In the genomic region with DNA sequence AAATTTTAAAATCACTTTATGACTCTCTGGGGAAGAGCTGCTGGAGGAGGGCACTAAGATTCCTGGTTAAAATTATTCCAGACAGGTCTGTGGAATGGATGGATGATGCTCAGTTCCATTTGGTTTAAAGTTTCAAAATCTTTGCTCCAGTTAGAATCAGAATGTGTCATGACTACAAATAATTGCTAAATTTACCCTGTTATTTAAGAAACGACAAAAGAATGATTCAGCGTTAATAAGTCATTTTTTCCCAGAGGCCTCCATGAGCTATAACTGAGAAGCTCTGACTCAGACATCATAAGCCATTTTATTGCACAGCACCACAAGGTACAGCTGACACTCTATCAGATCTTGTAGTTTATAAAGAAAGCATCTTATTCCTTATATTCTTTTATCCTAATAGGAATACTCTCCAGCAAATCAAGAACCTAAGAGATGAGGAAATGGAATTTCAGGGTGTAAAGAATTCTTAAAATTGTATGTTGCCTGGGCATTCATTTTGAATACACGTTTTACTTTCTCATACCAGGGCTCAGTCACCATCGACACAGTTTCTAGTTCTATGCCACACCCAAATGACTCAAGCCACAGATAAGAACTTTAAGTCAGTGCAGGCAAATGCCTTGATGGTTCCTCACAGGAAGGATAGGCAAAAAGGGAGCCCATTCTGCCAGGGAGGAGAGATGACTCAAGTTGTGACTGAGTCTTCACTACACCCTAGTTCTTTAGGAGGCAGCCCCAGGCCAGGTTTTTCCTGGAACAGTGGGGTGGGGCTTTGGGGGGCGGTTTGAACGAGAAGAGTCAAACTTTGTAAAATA, we compare ENCODE assay signal across 10 cellular contexts.
DNase-seq lines count a peak whose midpoint lies in the region; ATAC-seq and TF ChIP-seq lines count a peak whose summit lies in the region.
"Had no signal": no experiment of that assay in that cellular context is flagged by ENCODE, and none has a peak within 500 bp of the region (broad histone marks: within the 10 kb centered on the region; RNA-seq: fewer than 3 reads in every experiment).

No MANE protein-coding gene starts in this region.

- no peak overlapping the region for H3K4ac ChIP-seq in neuronal stem cell (ENCODE audit: low read length)

- H3K9me3 ChIP-seq in PC-9 (ENCODE audit: insufficient read depth, low read depth), result peaks cover 25% of the 10 kb centered on the region
- no peaks in the 10 kb centered on the region for H3K9me3 ChIP-seq in neuronal stem cell (replicated peaks in 1 of 2; ENCODE audit: control insufficient read depth in 2 of 2, insufficient read depth in 1 of 2, low read depth in 1 of 2, low read length in 2 of 2)
- H3K9me3 ChIP-seq: pancreas had no signal

- H3K4me1 ChIP-seq in PC-9 (replicated peaks; ENCODE audit: insufficient read depth) (peaks cover 32% of the 10 kb centered on the region), neuronal stem cell (ENCODE audit: control insufficient read depth in 2 of 2, insufficient read depth in 1 of 2, low read depth in 1 of 2, low read length in 2 of 2) (no peaks in the 10 kb centered on the region)
- H3K4me1 ChIP-seq: pancreas had no signal

- no peak overlapping the region for H3K23ac ChIP-seq in neuronal stem cell (ENCODE audit: low read depth, low read length, poor library complexity)

- no peaks in the 10 kb centered on the region for H3K79me1 ChIP-seq in neuronal stem cell (ENCODE audit: low read depth, low read length)

- H3K4me3 ChIP-seq in PC-9, result peak overlapping the region; percentile 37; the same call in 1 of the 2 replicates
- no peak overlapping the region for H3K4me3 ChIP-seq in neuronal stem cell (ENCODE audit: low read length in 2 of 2)
- H3K4me3 ChIP-seq: pancreas had no signal

- H4K8ac ChIP-seq in neuronal stem cell (ENCODE audit: low read depth, low read length), result no peak overlapping the region

- H4K91ac ChIP-seq in neuronal stem cell (ENCODE audit: low read depth, low read length, poor library complexity), result no peak overlapping the region

- POLR2A ChIA-PET in PC-9 (lab: Charles Lee; ENCODE audit: unreplicated experiment), result interaction anchor here (0.6 to 0.7 kb wide), 4 partner anchors 228 to 1804 kb away, joined by 3 to 7 read pairs (median 4); no protein-coding TSS in a partner anchor

- H3K14ac ChIP-seq in neuronal stem cell (ENCODE audit: low read length), result no peak overlapping the region

- no peak for ATAC-seq in GM21619 (IDR thresholded peaks at IDR 0.05; ENCODE audit: unreplicated experiment)
- ATAC-seq in HG03135 (IDR thresholded peaks at IDR 0.05; ENCODE audit: unreplicated experiment), result no peak

- no peak overlapping the region for H2BK120ac ChIP-seq in neuronal stem cell (ENCODE audit: low read depth, low read length)

- H4K20me1 ChIP-seq in PC-9 (ENCODE audit: insufficient read depth), result no peaks in the 10 kb centered on the region

- H3K4me2 ChIP-seq in PC-9 (peak overlapping the region; percentile 68), neuronal stem cell (ENCODE audit: insufficient read depth, low read length, poor library complexity, severe bottlenecking) (no peak overlapping the region)

- H2BK15ac ChIP-seq in neuronal stem cell (ENCODE audit: low read length), result no peak overlapping the region

- H3K36me3 ChIP-seq in PC-9 (ENCODE audit: low read depth) (no peaks in the 10 kb centered on the region), neuronal stem cell (replicated peaks in 1 of 2; ENCODE audit: control insufficient read depth in 2 of 2, insufficient read depth in 2 of 2, low read length in 2 of 2) (no peaks in the 10 kb centered on the region)
- H3K36me3 ChIP-seq: pancreas had no signal

- in situ Hi-C loops in Caki2 (cut with HindIII; ENCODE audit: low pct_unique_long_range_greater_than_20kb, low sequenced_read_pairs), result no loop called here

- 0 out of 2 replicates have a peak, but pooled peaks cover 3% of the 10 kb centered on the region for H3K9me2 ChIP-seq in PC-9 (ENCODE audit: insufficient read depth)

- no peak for TF ChIP-seq POLR2A in erythroblast (IDR thresholded peaks at IDR 0.05; ENCODE audit: low read length)

- DNase-seq in Caki2 (ENCODE audit: low read depth), result peak; percentile 96
- peak; percentile 89 to 98 for DNase-seq in PC-9
- DNase-seq in erythroblast (lab: John Stamatoyannopoulos, UW), result peak; percentile 2 to 58
- no peak for DNase-seq in neuronal stem cell (ENCODE audit: low spot score)
- DNase-seq in NCI-H345 treated with DMSO at 0.1 percent for 48 hours (lab: John Stamatoyannopoulos, UW; ENCODE audit: unreplicated experiment), result no peak
- no peak for DNase-seq in stimulated activated naive CD4-positive, alpha-beta T cell treated with Interleukin-2 at 50 U/mL for 16 hours (lab: John Stamatoyannopoulos, UW)
- DNase-seq: DND-41, pancreas had no signal

- peak overlapping the region; percentile 10 for H2BK12ac ChIP-seq in neuronal stem cell (ENCODE audit: low read length)

- no peak for TF ChIP-seq CTCF in PC-9 (conservative IDR thresholded peaks at IDR 0.05)

- no peak overlapping the region for H2AK5ac ChIP-seq in neuronal stem cell (ENCODE audit: low read depth, low read length)

- H2AFZ ChIP-seq in PC-9, result peak overlapping the region; percentile 73
- no peak overlapping the region for H2AFZ ChIP-seq in neuronal stem cell (ENCODE audit: low read length)

- no CpG with 5 or more reads among the region's 6 CpGs for WGBS in neuronal stem cell (ENCODE audit: extremely low coverage in 2 of 2, insufficient read length in 2 of 2, insufficient replicate concordance in 1 of 2), 2 donors

- H3K9ac ChIP-seq in neuronal stem cell (ENCODE audit: low read depth, low read length, poor library complexity), result no peak overlapping the region

- no peaks in the 10 kb centered on the region for H3K27me3 ChIP-seq in PC-9 (ENCODE audit: insufficient read depth, low read depth)
- no peaks in the 10 kb centered on the region for H3K27me3 ChIP-seq in neuronal stem cell (ENCODE audit: control insufficient read depth in 3 of 3, insufficient read depth in 3 of 3, low read depth in 1 of 3, low read length in 3 of 3)
- H3K27me3 ChIP-seq: pancreas had no signal

- TSS peak; percentile 86 for BruUV-seq in PC-9 (replicated peaks; lab: Mats Ljungman, UMichigan)

- H3K27ac ChIP-seq in PC-9 (peak overlapping the region; percentile 99), neuronal stem cell (replicated peaks; ENCODE audit: low read length) (no peak overlapping the region)

- H3K18ac ChIP-seq in neuronal stem cell (ENCODE audit: low read length), result no peak overlapping the region

- H3F3A ChIP-seq in PC-9 (ENCODE audit: insufficient read depth, low read depth), result peaks cover 36% of the 10 kb centered on the region

- H2BK5ac ChIP-seq in neuronal stem cell (ENCODE audit: low read length), result no peak overlapping the region

- CTCF ChIA-PET in PC-9 (lab: Charles Lee), result no interaction called here

- intact Hi-C loops in PC-9 (cut with micrococcal nuclease; ENCODE audit: unreplicated experiment), result loop anchor here (1.0 to 10.0 kb wide), 6 partner anchors 60 to 1192 kb away; no protein-coding TSS in a partner anchor

- H3K79me2 ChIP-seq in PC-9 (ENCODE audit: low read depth), result no peaks in the 10 kb centered on the region

Comparison
In these comparisons a context has a peak if more than half of its experiments do, and no peak if none do; other contexts are left out.
1. DNase-seq: peak in Caki2 (single experiment), PC-9 (2 of 2) and erythroblast (2 of 2); none in neuronal stem cell (single experiment), NCI-H345 treated with DMSO at 0.1 percent for 48 hours (single experiment) and stimulated activated naive CD4-positive, alpha-beta T cell treated with Interleukin-2 at 50 U/mL for 16 hours (single experiment).